Comparison of ENCODE assay signal across 24 cellular contexts in genomic region chr1:94608852-94609570, GRCh38.
DNase-seq lines count a peak whose midpoint lies in the region; ATAC-seq and TF ChIP-seq lines count a peak whose summit lies in the region.
"Had no signal": no experiment of that assay in that cellular context is flagged by ENCODE, and none has a peak within 500 bp of the region (broad histone marks: within the 10 kb centered on the region; RNA-seq: fewer than 3 reads in every experiment).

No MANE protein-coding gene starts in this region.

- H3K4me3 ChIP-seq in WI38 (ENCODE audit: low read depth, low read length) (peak overlapping the region; percentile 2; the same call in 1 of the 2 replicates), fibroblast of villous mesenchyme (ENCODE audit: low read depth, low read length) (no peak overlapping the region)
- H3K4me3 ChIP-seq: cardiac muscle cell, GM23248, tibial nerve had no signal

- CTCF ChIA-PET in activated CD8-positive, alpha-beta T cell treated with anti-CD3 and anti-CD28 coated beads, Interleukin-2, amount 10 ng/mL, durations not matched to agents 7 days and 5 days (lab: Charles Lee), result no interaction called here

- H3K27ac Mint-ChIP-seq in progenitor cell of endocrine pancreas, result peak overlapping the region; percentile 94
- no peak overlapping the region for H3K27ac Mint-ChIP-seq in activated CD8-positive, alpha-beta T cell treated with anti-CD3 and anti-CD28 coated beads, Interleukin-2, amount 10 ng/mL, durations not matched to agents 7 days and 5 days
- H3K27ac Mint-ChIP-seq: activated CD4-positive, alpha-beta T cell treated with anti-CD3 and anti-CD28 coated beads, Interleukin-2, amount 10 ng/mL, durations not matched to agents 24 days and 14 days; activated naive CD4-positive, alpha-beta T cell treated with anti-CD3 and anti-CD28 coated beads for 36 hours; IgD-negative memory B cell; stimulated activated naive CD8-positive, alpha-beta T cell treated with anti-CD3 and anti-CD28 coated beads, Interleukin-15, Interleukin-2, amounts not matched to agents 100 ng/mL and 50 ng/mL, for 24 hours had no signal

- POLR2A ChIA-PET in activated CD8-positive, alpha-beta T cell treated with anti-CD3 and anti-CD28 coated beads, Interleukin-2, amount 10 ng/mL, durations not matched to agents 7 days and 5 days (lab: Charles Lee), result no interaction called here

- no peak for ATAC-seq in HG02763 (IDR thresholded peaks at IDR 0.05; ENCODE audit: unreplicated experiment)
- no peak for ATAC-seq in activated CD8-positive, alpha-beta T cell treated with anti-CD3 and anti-CD28 coated beads, Interleukin-2, amount 10 ng/mL, durations not matched to agents 7 days and 5 days
- ATAC-seq: Right ventricle myocardium inferior had no signal

- TF ChIP-seq CTCF in WI38 (IDR thresholded peaks at IDR 0.05; ENCODE audit: low read depth, low read length), result no peak
- TF ChIP-seq CTCF in fibroblast of villous mesenchyme (IDR thresholded peaks at IDR 0.05; ENCODE audit: insufficient read depth, low read depth, low read length), result no peak
- no peak for TF ChIP-seq CTCF in progenitor cell of endocrine pancreas (IDR thresholded peaks at IDR 0.05; ENCODE audit: unreplicated experiment)

- peaks cover 53% of the 10 kb centered on the region for H3K4me1 Mint-ChIP-seq in progenitor cell of endocrine pancreas (ENCODE audit: low read depth)
- H3K4me1 Mint-ChIP-seq in activated CD8-positive, alpha-beta T cell treated with anti-CD3 and anti-CD28 coated beads, Interleukin-2, amount 10 ng/mL, durations not matched to agents 7 days and 5 days (ENCODE audit: low read depth), result peaks cover 3% of the 10 kb centered on the region
- H3K4me1 Mint-ChIP-seq: IgD-negative memory B cell had no signal

- no peaks in the 10 kb centered on the region for H3K27me3 Mint-ChIP-seq in progenitor cell of endocrine pancreas
- H3K27me3 Mint-ChIP-seq in activated CD8-positive, alpha-beta T cell treated with anti-CD3 and anti-CD28 coated beads, Interleukin-2, amount 10 ng/mL, durations not matched to agents 7 days and 5 days (ENCODE audit: low read depth), result peaks cover 5% of the 10 kb centered on the region
- H3K27me3 Mint-ChIP-seq: activated CD4-positive, alpha-beta T cell treated with anti-CD3 and anti-CD28 coated beads, Interleukin-2, amount 10 ng/mL, durations not matched to agents 24 days and 14 days had no signal

- H3K9me3 Mint-ChIP-seq in progenitor cell of endocrine pancreas (ENCODE audit: low read depth), result peaks cover 8% of the 10 kb centered on the region
- H3K9me3 Mint-ChIP-seq in activated CD8-positive, alpha-beta T cell treated with anti-CD3 and anti-CD28 coated beads, Interleukin-2, amount 10 ng/mL, durations not matched to agents 7 days and 5 days (ENCODE audit: insufficient read depth), result no peaks in the 10 kb centered on the region
- H3K9me3 Mint-ChIP-seq: activated CD4-positive, alpha-beta T cell treated with anti-CD3 and anti-CD28 coated beads, Interleukin-2, amount 10 ng/mL, durations not matched to agents 24 days and 14 days; activated naive CD4-positive, alpha-beta T cell treated with anti-CD3 and anti-CD28 coated beads for 36 hours; CD14-positive monocyte; stimulated activated naive CD8-positive, alpha-beta T cell treated with anti-CD3 and anti-CD28 coated beads, Interleukin-15, Interleukin-2, amounts not matched to agents 100 ng/mL and 50 ng/mL, for 24 hours had no signal

- DNase-seq in EH (ENCODE audit: low read depth), result peak; percentile 42
- peak; percentile 82 for DNase-seq in fibroblast of villous mesenchyme (ENCODE audit: low read depth)
- no peak for DNase-seq in progenitor cell of endocrine pancreas (ENCODE audit: low spot score, unreplicated experiment)
- no peak for DNase-seq in CD1c-positive myeloid dendritic cell (ENCODE audit: extremely low spot score)
- no peak for DNase-seq in OCI-M2 (lab: John Stamatoyannopoulos, UW; ENCODE audit: unreplicated experiment)
- no peak for DNase-seq in activated CD8-positive, alpha-beta T cell treated with anti-CD3 and anti-CD28 coated beads, Interleukin-2, amount 10 ng/mL, durations not matched to agents 7 days and 5 days
- DNase-seq: activated CD4-positive, alpha-beta T cell treated with anti-CD3 and anti-CD28 coated beads, Interleukin-2, amount 10 ng/mL, durations not matched to agents 24 days and 14 days; activated naive CD4-positive, alpha-beta T cell treated with anti-CD3 and anti-CD28 coated beads for 36 hours; activated T-cell treated with anti-CD3 and anti-CD28 coated beads, Interleukin-2, amount 50 U/mL, for 48 hours; amniotic stem cell; DMS 273 treated with DMSO at 0.1 percent for 48 hours; GDM1; GM23248; NCI-H2081 treated with DMSO at 0.1 percent for 48 hours; NCI-H446; OCI-M1 had no signal

- H3K4me3 Mint-ChIP-seq in progenitor cell of endocrine pancreas (ENCODE audit: low read depth), result no peak overlapping the region
- no peak overlapping the region for H3K4me3 Mint-ChIP-seq in activated CD8-positive, alpha-beta T cell treated with anti-CD3 and anti-CD28 coated beads, Interleukin-2, amount 10 ng/mL, durations not matched to agents 7 days and 5 days
- H3K4me3 Mint-ChIP-seq: activated CD4-positive, alpha-beta T cell treated with anti-CD3 and anti-CD28 coated beads, Interleukin-2, amount 10 ng/mL, durations not matched to agents 24 days and 14 days; activated naive CD4-positive, alpha-beta T cell treated with anti-CD3 and anti-CD28 coated beads for 36 hours; CD14-positive monocyte; IgD-negative memory B cell; stimulated activated naive CD8-positive, alpha-beta T cell treated with anti-CD3 and anti-CD28 coated beads, Interleukin-15, Interleukin-2, amounts not matched to agents 100 ng/mL and 50 ng/mL, for 24 hours had no signal

- no peaks in the 10 kb centered on the region for H3K36me3 Mint-ChIP-seq in progenitor cell of endocrine pancreas (ENCODE audit: insufficient read depth)
- no peaks in the 10 kb centered on the region for H3K36me3 Mint-ChIP-seq in activated CD8-positive, alpha-beta T cell treated with anti-CD3 and anti-CD28 coated beads, Interleukin-2, amount 10 ng/mL, durations not matched to agents 7 days and 5 days (ENCODE audit: low read depth)
- H3K36me3 Mint-ChIP-seq: IgD-negative memory B cell had no signal

Comparison
In these comparisons a context has a peak if more than half of its experiments do, and no peak if none do; other contexts are left out.
1. DNase-seq: peak in EH (single experiment) and fibroblast of villous mesenchyme (single experiment); none in progenitor cell of endocrine pancreas (single experiment), CD1c-positive myeloid dendritic cell (single experiment), OCI-M2 (single experiment) and activated CD8-positive, alpha-beta T cell treated with anti-CD3 and anti-CD28 coated beads, Interleukin-2, amount 10 ng/mL, durations not matched to agents 7 days and 5 days (single experiment).